ENCODE assay signal across 8 cellular contexts in genomic region chr6:57173056-57173885, GRCh38. TPM values are rescaled to one million over a fixed set of nuclear protein-coding genes. Genes with fewer than 3 reads are reported as not detected.
DNase-seq lines count a peak whose midpoint lies in the region; ATAC-seq, FAIRE-seq and TF ChIP-seq lines count a peak whose summit lies in the region.

No MANE protein-coding gene starts in this region.

- no peak overlapping the region for H2AK5ac ChIP-seq in H1 (ENCODE audit: low read depth, low read length)

- no peak for TF ChIP-seq CTCF in GM10266 (IDR thresholded peaks at IDR 0.05; ENCODE audit: control insufficient read depth, insufficient read depth, low read depth, missing control alignments)
- TF ChIP-seq CTCF in VCaP (conservative IDR thresholded peaks at IDR 0.05): no peak
- TF ChIP-seq CTCF in H1 (IDR thresholded peaks at IDR 0.05; ENCODE audit: control extremely low read depth in 1 of 3, insufficient read depth in 1 of 3, low read depth in 1 of 3, low read length in 3 of 3): no peak
- TF ChIP-seq CTCF in mucosa of descending colon (IDR thresholded peaks at IDR 0.05): no peak
- TF ChIP-seq CTCF in testis (IDR thresholded peaks at IDR 0.05): no peak

- H3K4me2 ChIP-seq in H1 (ENCODE audit: insufficient read depth in 1 of 2, low read depth in 2 of 2, low read length in 2 of 2): peak overlapping the region; percentile 80 to 81

- intact Hi-C loops in mucosa of descending colon (cut with DNase I, micrococcal nuclease): loop anchor here in 1 of 2 donors (10.0 kb wide), 1 partner anchor 142 kb away; the partner anchor contains the start of gene PRIM2
- intact Hi-C loops in testis (cut with DNase I; ENCODE audit: low total_unique reads): loop anchor here (5.0 kb wide), 1 partner anchor 81 kb away; the partner anchor contains the start of gene ZNF451

- H2BK120ac ChIP-seq in H1 (replicated peaks; ENCODE audit: low read depth, low read length): no peak overlapping the region

- H3K9me3 ChIP-seq in H1 (ENCODE audit: insufficient read depth in 2 of 2, low read depth in 1 of 2, low read length in 1 of 2) (no peaks in the 10 kb centered on the region), mucosa of descending colon (no peaks in the 10 kb centered on the region), testis (no peaks in the 10 kb centered on the region)

- no peak overlapping the region for H2BK15ac ChIP-seq in H1 (ENCODE audit: low read length)

- peaks cover 0 to 5% (median 2%) of the 10 kb centered on the region in 4 experiments; a peak in 3 of 7 replicates for H3K27me3 ChIP-seq in H1 (replicated peaks in 1 of 4; ENCODE audit: control insufficient read depth in 3 of 4, extremely low read depth in 1 of 4, insufficient read depth in 3 of 4, low read length in 3 of 4)
- H3K27me3 ChIP-seq in testis: no peaks in the 10 kb centered on the region

- H3K36me3 ChIP-seq in H1 (ENCODE audit: control insufficient read depth in 2 of 4, insufficient read depth in 4 of 4, low read length in 3 of 4): peaks cover 0 to 3% (median 0%) of the 10 kb centered on the region in 4 experiments; a peak in 1 of 8 replicates
- no peaks in the 10 kb centered on the region for H3K36me3 ChIP-seq in mucosa of descending colon (ENCODE audit: low read depth)
- no peaks in the 10 kb centered on the region for H3K36me3 ChIP-seq in testis (ENCODE audit: low read depth, missing control alignments)

- H3K18ac ChIP-seq in H1 (ENCODE audit: extremely low read depth, low read length): peak overlapping the region; percentile 7; the same call in 1 of the 2 replicates

- no peak overlapping the region for H2BK5ac ChIP-seq in H1 (ENCODE audit: low read depth, low read length)

- peak overlapping the region; percentile 86 for H3K27ac ChIP-seq in VCaP
- no peak overlapping the region for H3K27ac ChIP-seq in H1 (ENCODE audit: low read depth, low read length)
- H3K27ac ChIP-seq in testis: peak overlapping the region; percentile 93 to 97

- peak overlapping the region; percentile 29 for H3K4ac ChIP-seq in H1 (replicated peaks; ENCODE audit: insufficient read length, low read depth, low read length)

- H4K5ac ChIP-seq in H1 (ENCODE audit: insufficient read length, low read depth, low read length): no peak overlapping the region

- H3K56ac ChIP-seq in H1 (replicated peaks; ENCODE audit: insufficient read length, low read depth, low read length): no peak overlapping the region

- H3K4me1 ChIP-seq in H1 (replicated peaks in 1 of 4; ENCODE audit: control insufficient read depth in 3 of 4, insufficient read depth in 4 of 4, low read length in 3 of 4) (peaks cover 2 to 17% (median 6%) of the 10 kb centered on the region in 4 experiments; a peak in 5 of 7 replicates), mucosa of descending colon (ENCODE audit: low read depth) (no peaks in the 10 kb centered on the region), testis (no peaks in the 10 kb centered on the region)

- FAIRE-seq in H1 (lab: Jason Lieb, UNC): no peak

- H3K14ac ChIP-seq in H1 (ENCODE audit: insufficient read length): no peak overlapping the region

- 0 out of 2 replicates have a peak overlapping the region, but pooled peaks have one; percentile 37 for H2AFZ ChIP-seq in H1 (ENCODE audit: low read length)

- H2BK20ac ChIP-seq in H1 (ENCODE audit: low read length): no peak overlapping the region

- H3K9ac ChIP-seq in H1 (replicated peaks in 1 of 4; ENCODE audit: extremely low read depth in 1 of 4, low read depth in 3 of 4, low read length in 3 of 4): peak overlapping the region; percentile 47 to 75 (median 71)

- no peak overlapping the region for H2BK12ac ChIP-seq in H1 (ENCODE audit: low read depth, low read length)

- DNase-seq in GM10266 (ENCODE audit: extremely low spot score) (peak; percentile 50), M059J (ENCODE audit: low read depth) (peak; percentile 13), H1 (ENCODE audit: low read depth in 1 of 2, low spot score in 2 of 2) (no peak), mucosa of descending colon (peak in 2 of 3 donors; percentile 12 to 50), testis (peak; percentile 52), HPDE6-E6E7 (ENCODE audit: extremely low spot score) (no peak)

- peaks cover 5% of the 10 kb centered on the region for H3K23me2 ChIP-seq in H1 (ENCODE audit: low read depth, low read length)

- no peaks in the 10 kb centered on the region; the same call in 1 of the 2 replicates for H3K79me1 ChIP-seq in H1 (ENCODE audit: low read depth, low read length)

- H4K8ac ChIP-seq in H1 (ENCODE audit: extremely low read depth, insufficient read depth, low read length): peak overlapping the region; percentile 75; the same call in 1 of the 2 replicates

- no peak overlapping the region for H3K23ac ChIP-seq in H1 (ENCODE audit: insufficient read length)

- H3K79me2 ChIP-seq in H1 (ENCODE audit: control insufficient read depth in 1 of 2, insufficient read depth in 2 of 2, low read length in 2 of 2): peaks cover 3 to 54% of the 10 kb centered on the region in 2 experiments; a peak in 2 of 4 replicates

- POLR2A ChIA-PET in H1 (lab: Charles Lee; ENCODE audit: partially characterized antibody): interaction anchor here (0.9 to 2.4 kb wide), 5 partner anchors 48 to 269 kb away, joined by 3 to 13 read pairs (median 4); partner anchors contain the start of genes BEND6, RAB23 and ZNF451

- H4K20me1 ChIP-seq in H1 (replicated peaks in 1 of 2; ENCODE audit: control insufficient read depth in 1 of 2, insufficient read depth in 2 of 2, low read length in 2 of 2): no peaks in the 10 kb centered on the region

- TF ChIP-seq EP300 in H1 (IDR thresholded peaks at IDR 0.05; ENCODE audit: borderline replicate concordance in 1 of 2, low read depth in 2 of 2, low read length in 2 of 2): no peak

- TF ChIP-seq POLR2A in H1 (IDR thresholded peaks at IDR 0.05; ENCODE audit: control extremely low read depth in 1 of 2, low read depth in 2 of 2, low read length in 2 of 2) (no peak), testis (IDR thresholded peaks at IDR 0.05) (no peak), GM18505 (IDR thresholded peaks at IDR 0.05; ENCODE audit: borderline replicate concordance, extremely low read depth, insufficient read depth, insufficient read length) (no peak)

- H3K4me3 ChIP-seq in H1 (ENCODE audit: extremely low read depth in 1 of 4, insufficient read depth in 2 of 4, low read depth in 3 of 4, low read length in 4 of 4) (peak overlapping the region; percentile 57 to 66 (median 62)), mucosa of descending colon (peak overlapping the region; percentile 27), testis (peak overlapping the region; percentile 82 to 85)

- no peak for TF ChIP-seq RAD21 in H1 (IDR thresholded peaks at IDR 0.05 in 1 of 2, conservative IDR thresholded peaks at IDR 0.05 in 1 of 2; ENCODE audit: low read depth in 2 of 2, low read length in 2 of 2)

- CTCF ChIA-PET in H1 (lab: Charles Lee; ENCODE audit: partially characterized antibody): interaction anchor here (1.1 to 1.7 kb wide), 3 partner anchors 73 to 270 kb away, joined by 3 to 7 read pairs (median 3); partner anchors contain the start of gene PRIM2

- no peak overlapping the region for H4K91ac ChIP-seq in H1 (replicated peaks; ENCODE audit: insufficient read length, low read length)

- ATAC-seq in mucosa of descending colon (peak; percentile 27), GM18505 (IDR thresholded peaks at IDR 0.05; ENCODE audit: unreplicated experiment) (no peak)

- 7% methylated on average over 19 of the region's 19 CpGs; no CpG with 5 or more reads in 1 of the 2 experiments for WGBS in H1 (ENCODE audit: extremely low coverage in 1 of 2, insufficient coverage in 1 of 2, insufficient read length in 1 of 2, insufficient replicate concordance in 2 of 2, low coverage in 1 of 2, low lambda C conversion rate in 2 of 2, missing lambda C conversion rate in 1 of 2), 2 experiments
- WGBS in testis, 2 donors: 2 to 8% methylated on average over 19 of the region's 19 CpGs

TF ChIP-seq in H1, 55 proteins besides CTCF, POLR2A, EP300 and RAD21:
- no peak for TF ChIP-seq SUZ12 (IDR thresholded peaks at IDR 0.05; ENCODE audit: low read length)
- TF ChIP-seq E2F6 (IDR thresholded peaks at IDR 0.05): peak; percentile 48; the same call in 1 of the 2 replicates

RNA-seq across cellular contexts. Expression of gene BAG2, which starts 1.1 kb away (rescaled TPM):
- total RNA-seq in M059J (2014; rRNA removed; shearing (Covaris generic)): 9.4 and 11.9 TPM in 2 replicates
- total RNA-seq in H1 (2021; fragmentation: NEBNext Ultra II Directional; extraction: Animal tissue kit (Norgen Biotek cat#: 25700)): 7.2 and 7.4 TPM in 2 replicates
- polyA plus RNA-seq in H1 (2011; rRNA removed): 2.0 and 4.4 TPM in 2 replicates
- 3.5 TPM for polyA plus RNA-seq in H1 (2011; cell fraction: cytosol; rRNA removed)
- polyA plus RNA-seq in H1 (2011; cell fraction: nucleus; rRNA removed): 1.1 TPM
- 3.9 to 6.7 TPM (median 4.4 TPM) in 4 replicates for polyA plus RNA-seq in H1 (2012, experiment 1 of 2)
- 1.7 TPM for polyA plus RNA-seq in H1 (2012, experiment 2 of 2)
- polyA plus RNA-seq in H1 (2013, experiment 1 of 2): 6.1 TPM
- polyA plus RNA-seq in H1 (2013, experiment 2 of 2): 5.7 TPM
- 2.1 and 2.9 TPM in 2 replicates for polyA minus RNA-seq in H1 (2011; rRNA and poly(A)+ RNA removed)
- polyA minus RNA-seq in H1 (2011; cell fraction: cytosol; rRNA and poly(A)+ RNA removed): 2.6 TPM
- 5.0 TPM for polyA minus RNA-seq in H1 (2011; cell fraction: nucleus; rRNA and poly(A)+ RNA removed)
- total RNA-seq in mucosa of descending colon: 10 to 100 TPM in 1 of 3 donors, 1 to 10 TPM in 1, under 1 TPM in 1; 0.96 to 43.7 (median 2.3) TPM
- total RNA-seq in testis: 1 to 10 TPM; 5.3 to 6.1 TPM
- polyA plus RNA-seq in testis (ENCODE audit: insufficient read depth, low read depth, low replicate concordance): 12.6 TPM

RNA-seq across cellular contexts. Expression of gene RAB23, which starts 48.8 kb away (rescaled TPM):
- total RNA-seq in M059J (2014; rRNA removed; shearing (Covaris generic)): 47.9 and 60.5 TPM in 2 replicates
- 17.2 and 17.5 TPM in 2 replicates for total RNA-seq in H1 (2021; fragmentation: NEBNext Ultra II Directional; extraction: Animal tissue kit (Norgen Biotek cat#: 25700))
- polyA plus RNA-seq in H1 (2011; rRNA removed): 2.4 and 6.5 TPM in 2 replicates
- 5.6 TPM for polyA plus RNA-seq in H1 (2011; cell fraction: cytosol; rRNA removed)
- 2.2 TPM for polyA plus RNA-seq in H1 (2011; cell fraction: nucleus; rRNA removed)
- 5.8 to 14.3 TPM (median 7.1 TPM) in 4 replicates for polyA plus RNA-seq in H1 (2012, experiment 1 of 2)
- 1.3 TPM for polyA plus RNA-seq in H1 (2012, experiment 2 of 2)
- polyA plus RNA-seq in H1 (2013, experiment 1 of 2): 10.0 TPM
- 9.5 TPM for polyA plus RNA-seq in H1 (2013, experiment 2 of 2)
- 7.9 and 11.8 TPM in 2 replicates for polyA minus RNA-seq in H1 (2011; rRNA and poly(A)+ RNA removed)
- 5.1 TPM for polyA minus RNA-seq in H1 (2011; cell fraction: cytosol; rRNA and poly(A)+ RNA removed)
- polyA minus RNA-seq in H1 (2011; cell fraction: nucleus; rRNA and poly(A)+ RNA removed): 11.2 TPM
- total RNA-seq in mucosa of descending colon: 100 to 1,000 TPM in 1 of 3 donors, 1 to 10 TPM in 2; 2.9 to 109 (median 8.7) TPM
- 1 to 10 TPM; 5.6 to 6.0 TPM for total RNA-seq in testis
- 11.8 TPM for polyA plus RNA-seq in testis (ENCODE audit: insufficient read depth, low read depth, low replicate concordance)

Comparison
In these comparisons a context has a peak if more than half of its experiments do, and no peak if none do; other contexts are left out.
1. DNase-seq: peak in GM10266 (single experiment), M059J (single experiment), mucosa of descending colon (2 of 3) and testis (single experiment); none in H1 (0 of 2) and HPDE6-E6E7 (single experiment).
2. H3K4me3 ChIP-seq: peak in every context shown above with its lines; median percentile 84 in testis; 62 in H1; 27 in mucosa of descending colon.